ENCODE assay signal across 13 cellular contexts in genomic region chr3:11660242-11660641, GRCh38.
"Had no signal": no experiment of that assay in that cellular context is flagged by ENCODE, and none has a peak within 500 bp of the region (broad histone marks: within the 10 kb centered on the region; RNA-seq: fewer than 3 reads in every experiment).

No MANE protein-coding gene starts in this region.

- H3K27me3 Mint-ChIP-seq: brain; central memory CD8-positive, alpha-beta T cell; naive B cell had no signal

- H3K27ac ChIP-seq: adrenal gland, hepatocyte, skin epidermis, thyroid gland, vagina had no signal

- H3K27me3 ChIP-seq: adrenal gland, hepatocyte, thyroid gland, vagina had no signal

- H3K9me3 ChIP-seq: adrenal gland, thyroid gland, vagina had no signal

- ATAC-seq: activated CD4-positive, CD25-positive, alpha-beta regulatory T cell treated with anti-CD3 and anti-CD28 coated beads, Interleukin-2, amount 50 U/mL, for 24 hours had no signal

- H2AFZ ChIP-seq: hepatocyte had no signal

- H3K4me3 ChIP-seq: adrenal gland, hepatocyte, lung, skin epidermis, thyroid gland, vagina had no signal

- H3K36me3 Mint-ChIP-seq: naive B cell had no signal

- H3K4me3 Mint-ChIP-seq: central memory CD8-positive, alpha-beta T cell; naive B cell had no signal

- DNase-seq: activated naive CD4-positive, alpha-beta T cell treated with anti-CD3 and anti-CD28 coated beads, Interleukin-2, amount 50 U/mL, for 16 hours; activated T-cell treated with anti-CD3 and anti-CD28 coated beads, Interleukin-2, amount 50 U/mL, for 1 hour; adrenal gland; midbrain; naive B cell; thyroid gland had no signal

- H3K36me3 ChIP-seq: adrenal gland, thyroid gland, vagina had no signal

- H3K4me2 ChIP-seq: hepatocyte had no signal

- H3K4me1 ChIP-seq: adrenal gland had no signal
